27 cellular contexts compared by ENCODE assay signal in the genomic region with DNA sequence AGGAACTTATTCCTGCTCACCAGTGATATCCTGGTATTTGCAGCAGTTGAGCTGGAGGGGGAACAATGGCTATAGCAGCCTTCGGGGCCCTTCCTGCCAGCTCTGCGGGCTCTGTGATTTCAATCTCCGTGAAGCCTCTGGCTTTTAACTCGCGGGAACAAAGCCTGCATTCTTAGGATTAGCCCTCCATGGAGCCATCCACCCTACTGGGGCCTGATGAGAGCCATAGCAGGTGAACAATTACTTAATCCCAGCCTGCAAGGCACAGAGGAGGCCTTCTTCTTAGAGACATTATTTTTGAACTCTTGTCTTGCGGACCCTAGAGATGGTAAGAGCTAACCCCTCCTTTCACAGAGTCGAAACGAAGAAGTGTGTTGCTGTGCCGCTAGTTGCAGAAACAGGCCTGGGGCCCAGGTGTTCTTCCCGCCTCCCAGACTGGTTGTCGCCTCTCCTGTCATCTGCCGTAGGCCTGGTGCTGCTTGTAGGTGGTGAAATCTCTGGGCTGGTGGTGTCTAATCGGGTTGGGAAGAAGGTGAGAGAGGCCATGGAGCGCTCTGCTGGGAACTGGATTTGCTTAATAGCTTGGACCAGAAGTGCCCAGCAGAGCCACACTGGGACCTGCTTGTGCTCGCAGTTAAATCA. TPM values are rescaled to one million over a fixed set of nuclear protein-coding genes. Genes with fewer than 3 reads are reported as not detected.
DNase-seq lines count a peak whose midpoint lies in the region; ATAC-seq and TF ChIP-seq lines count a peak whose summit lies in the region.
"Had no signal": no experiment of that assay in that cellular context is flagged by ENCODE, and none has a peak within 500 bp of the region (broad histone marks: within the 10 kb centered on the region; RNA-seq: fewer than 3 reads in every experiment).

No MANE protein-coding gene starts in this region.

- peak overlapping the region; percentile 45 for H3K9ac ChIP-seq in endodermal cell (ENCODE audit: extremely low read depth, low read length, poor library complexity, severe bottlenecking)

- TF ChIP-seq CTCF in endodermal cell (conservative IDR thresholded peaks at IDR 0.05) (no peak), ovary (IDR thresholded peaks at IDR 0.05) (no peak), sigmoid colon (IDR thresholded peaks at IDR 0.05) (no peak)

- intact Hi-C loops in ovary (cut with DNase I) (no loop called here), sigmoid colon (cut with DNase I) (no loop called here)

- 47 to 58% methylated on average over 10 to 15 of the region's 15 CpGs for WGBS in endodermal cell (ENCODE audit: insufficient coverage in 1 of 2, insufficient read length in 1 of 2), 2 experiments
- WGBS in ovary, 3 donors: 76 to 79% (median 78%) methylated on average over 15 of the region's 15 CpGs
- 80 to 89% methylated on average over 15 of the region's 15 CpGs for WGBS in sigmoid colon, 2 donors

- DNase-seq in H7 (peak; percentile 57), NCI-H2227 treated with DMSO at 0.1 percent for 48 hours (lab: John Stamatoyannopoulos, UW) (peak; percentile 60), endodermal cell (peak; percentile 85), ovary (no peak), sigmoid colon (no peak)
- DNase-seq: activated CD8-positive, alpha-beta memory T cell treated with anti-CD3 and anti-CD28 coated beads, Interleukin-2, amount 50 U/mL, for 48 hours; activated effector memory CD4-positive, alpha-beta T cell treated with Interleukin-2 at 50 U/mL for 16 hours; activated naive CD8-positive, alpha-beta T cell treated with anti-CD3 and anti-CD28 coated beads, Interleukin-2, amount 50 U/mL, for 24 hours; CD4-positive, CD25-positive, alpha-beta regulatory T cell; KG1; MV-4-11; NCI-H1694 treated with DMSO at 0.1 percent for 48 hours; NCI-H345; PC-9; SIG-M5; small intestine; stimulated activated CD4-positive, alpha-beta T cell treated with anti-CD3 and anti-CD28 coated beads, Interleukin-2, amount 100 ng/mL, for 24 hours; stimulated activated naive B cell treated with anti-CD40 and anti-IgM and Interleukin-4, amounts not matched to agents 10 μg/mL and 1 μg/mL and 100 μg/mL, for 72 hours; T-helper 17 cell had no signal

- peak overlapping the region; percentile 41 for H2AFZ ChIP-seq in neuron (ENCODE audit: low read depth, low read length)
- H2AFZ ChIP-seq: PC-9 had no signal

- TF ChIP-seq POLR2A in ovary (IDR thresholded peaks at IDR 0.05): no peak
- no peak for TF ChIP-seq POLR2A in sigmoid colon (IDR thresholded peaks at IDR 0.05)

- no peak overlapping the region for H3K4me3 Mint-ChIP-seq in endodermal cell
- H3K4me3 Mint-ChIP-seq: activated naive CD8-positive, alpha-beta T cell treated with anti-CD3 and anti-CD28 coated beads, Interleukin-2, amount 50 U/mL, for 24 hours; CD4-positive, CD25-positive, alpha-beta regulatory T cell; natural killer cell treated with Interleukin-12 subunit alpha and Interleukin-12 subunit beta and Interleukin-15 and Interleukin-18, amount 100 ng/mL, for 72 hours; stimulated activated naive B cell treated with anti-CD40 and anti-IgM and Interleukin-4, amounts not matched to agents 10 μg/mL and 1 μg/mL and 100 μg/mL, for 72 hours; T-helper 17 cell had no signal

- no peaks in the 10 kb centered on the region for H3K36me3 ChIP-seq in H7 (replicated peaks; ENCODE audit: control insufficient read depth, insufficient read depth, low read length)
- H3K36me3 ChIP-seq in endodermal cell (ENCODE audit: control insufficient read depth, insufficient read depth, low read length): no peaks in the 10 kb centered on the region
- H3K36me3 ChIP-seq in neuron (ENCODE audit: insufficient read depth, low read length): no peaks in the 10 kb centered on the region
- no peaks in the 10 kb centered on the region for H3K36me3 ChIP-seq in ovary
- no peaks in the 10 kb centered on the region for H3K36me3 ChIP-seq in sigmoid colon
- H3K36me3 ChIP-seq: prostate gland, thoracic aorta, vagina had no signal

- H3K4me1 Mint-ChIP-seq in endodermal cell: peaks cover 18% of the 10 kb centered on the region
- H3K4me1 Mint-ChIP-seq: activated naive CD8-positive, alpha-beta T cell treated with anti-CD3 and anti-CD28 coated beads, Interleukin-2, amount 50 U/mL, for 24 hours had no signal

- ATAC-seq in GM19023 (IDR thresholded peaks at IDR 0.05; ENCODE audit: unreplicated experiment): no peak
- ATAC-seq: activated naive CD8-positive, alpha-beta T cell treated with anti-CD3 and anti-CD28 coated beads, Interleukin-2, amount 50 U/mL, for 24 hours; HCT116; left lobe of liver; stimulated activated naive B cell treated with anti-CD40 and anti-IgM and Interleukin-4, amounts not matched to agents 10 μg/mL and 1 μg/mL and 100 μg/mL, for 72 hours; T-helper 17 cell had no signal

- no peaks in the 10 kb centered on the region for H3K27me3 ChIP-seq in H7 (ENCODE audit: control insufficient read depth, insufficient read depth, low read length)
- H3K27me3 ChIP-seq in endodermal cell (ENCODE audit: control insufficient read depth, insufficient read depth, low read length, poor library complexity, severe bottlenecking): no peaks in the 10 kb centered on the region
- no peaks in the 10 kb centered on the region for H3K27me3 ChIP-seq in neuron (ENCODE audit: insufficient read depth, low read length)
- H3K27me3 ChIP-seq in ovary: no peaks in the 10 kb centered on the region
- no peaks in the 10 kb centered on the region for H3K27me3 ChIP-seq in sigmoid colon
- H3K27me3 ChIP-seq: vagina had no signal

- H3K27ac ChIP-seq in endodermal cell (ENCODE audit: low read depth, low read length) (peak overlapping the region; percentile 90), ovary (no peak overlapping the region), sigmoid colon (no peak overlapping the region)
- H3K27ac ChIP-seq: PC-9, prostate gland, thoracic aorta, vagina had no signal

- H3K27ac Mint-ChIP-seq in endodermal cell: peak overlapping the region; percentile 49
- H3K27ac Mint-ChIP-seq: activated naive CD8-positive, alpha-beta T cell treated with anti-CD3 and anti-CD28 coated beads, Interleukin-2, amount 50 U/mL, for 24 hours; CD4-positive, CD25-positive, alpha-beta regulatory T cell; natural killer cell treated with Interleukin-12 subunit alpha and Interleukin-12 subunit beta and Interleukin-15 and Interleukin-18, amount 100 ng/mL, for 72 hours; stimulated activated naive B cell treated with anti-CD40 and anti-IgM and Interleukin-4, amounts not matched to agents 10 μg/mL and 1 μg/mL and 100 μg/mL, for 72 hours; T-helper 17 cell had no signal

- H3K9me3 ChIP-seq in endodermal cell (ENCODE audit: control insufficient read depth, low read length) (no peaks in the 10 kb centered on the region), neuron (ENCODE audit: low read length) (peaks cover 3% of the 10 kb centered on the region), ovary (no peaks in the 10 kb centered on the region), sigmoid colon (peaks cover 0 to 3% (median 0%) of the 10 kb centered on the region in 4 donors)
- H3K9me3 ChIP-seq: prostate gland, thoracic aorta had no signal

- no peak for TF ChIP-seq EP300 in ovary (IDR thresholded peaks at IDR 0.05)
- no peak for TF ChIP-seq EP300 in sigmoid colon (IDR thresholded peaks at IDR 0.05)

- peaks cover 16% of the 10 kb centered on the region for H3K4me1 ChIP-seq in endodermal cell (ENCODE audit: control insufficient read depth, insufficient read depth, low read length)
- peaks cover 13% of the 10 kb centered on the region for H3K4me1 ChIP-seq in neuron (ENCODE audit: insufficient read depth, low read length)
- H3K4me1 ChIP-seq in ovary (ENCODE audit: insufficient read depth): no peaks in the 10 kb centered on the region
- no peaks in the 10 kb centered on the region for H3K4me1 ChIP-seq in sigmoid colon
- H3K4me1 ChIP-seq: prostate gland, vagina had no signal

- peaks cover 9% of the 10 kb centered on the region for H3K9me3 Mint-ChIP-seq in endodermal cell
- H3K9me3 Mint-ChIP-seq: activated naive CD8-positive, alpha-beta T cell treated with anti-CD3 and anti-CD28 coated beads, Interleukin-2, amount 50 U/mL, for 24 hours; natural killer cell treated with Interleukin-12 subunit alpha and Interleukin-12 subunit beta and Interleukin-15 and Interleukin-18, amount 100 ng/mL, for 72 hours had no signal

- H3K4me3 ChIP-seq in H7 (ENCODE audit: insufficient read depth, low read depth, low read length) (no peak overlapping the region), endodermal cell (ENCODE audit: low read length) (no peak overlapping the region), neuron (ENCODE audit: low read length) (no peak overlapping the region), ovary (no peak overlapping the region), sigmoid colon (no peak overlapping the region)
- H3K4me3 ChIP-seq: PC-9, prostate gland, thoracic aorta, vagina had no signal

- no peaks in the 10 kb centered on the region for H3K27me3 Mint-ChIP-seq in endodermal cell (ENCODE audit: insufficient read depth)
- H3K27me3 Mint-ChIP-seq: natural killer cell treated with Interleukin-12 subunit alpha and Interleukin-12 subunit beta and Interleukin-15 and Interleukin-18, amount 100 ng/mL, for 72 hours; stimulated activated naive B cell treated with anti-CD40 and anti-IgM and Interleukin-4, amounts not matched to agents 10 μg/mL and 1 μg/mL and 100 μg/mL, for 72 hours; T-helper 17 cell had no signal

- H3K36me3 Mint-ChIP-seq in endodermal cell (ENCODE audit: low read depth): no peaks in the 10 kb centered on the region
- H3K36me3 Mint-ChIP-seq: CD4-positive, CD25-positive, alpha-beta regulatory T cell; natural killer cell treated with Interleukin-12 subunit alpha and Interleukin-12 subunit beta and Interleukin-15 and Interleukin-18, amount 100 ng/mL, for 72 hours had no signal

RNA-seq across cellular contexts. Expression of gene GHRH, which starts 9.7 kb away (rescaled TPM):
- not detected in 2 replicates for total RNA-seq in H7 (2014; rRNA removed; shearing (Covaris generic))
- not detected for total RNA-seq in endodermal cell
- 0.78 TPM for polyA plus RNA-seq in endodermal cell (2013, experiment 1 of 2)
- polyA plus RNA-seq in endodermal cell (2013, experiment 2 of 2): not detected
- total RNA-seq in ovary: not detected
- not detected for polyA plus RNA-seq in ovary
- not detected for total RNA-seq in sigmoid colon
- not detected for polyA plus RNA-seq in sigmoid colon
- total RNA-seq: CD4-positive, CD25-positive, alpha-beta regulatory T cell; left lobe of liver; natural killer cell treated with Interleukin-12 subunit alpha and Interleukin-12 subunit beta and Interleukin-15 and Interleukin-18, amount 100 ng/mL, for 72 hours; PC-9; prostate gland; T-helper 17 cell; thoracic aorta; vagina had no signal
- polyA plus RNA-seq: CD4-positive, CD25-positive, alpha-beta regulatory T cell; small intestine had no signal

RNA-seq across cellular contexts. Expression of gene MANBAL, which starts 37.5 kb away (rescaled TPM):
- total RNA-seq in H7 (2014; rRNA removed; shearing (Covaris generic)): 22.4 and 34.6 TPM in 2 replicates
- total RNA-seq in endodermal cell: 10 to 100 TPM; 44.4 to 49.9 TPM
- 60.3 TPM for polyA plus RNA-seq in endodermal cell (2013, experiment 1 of 2)
- 61.4 TPM for polyA plus RNA-seq in endodermal cell (2013, experiment 2 of 2)
- 10 to 100 TPM; 27.1 to 66.0 (median 52.1) TPM for total RNA-seq in ovary
- 10 to 100 TPM; 73.7 to 89.2 TPM for polyA plus RNA-seq in ovary
- 10 to 100 TPM; 30.4 to 68.5 (median 58.2) TPM for total RNA-seq in sigmoid colon
- 10 to 100 TPM; 34.2 to 57.1 (median 42.0) TPM for polyA plus RNA-seq in sigmoid colon

Comparison
In these comparisons a context has a peak if more than half of its experiments do, and no peak if none do; other contexts are left out.
1. DNase-seq: peak in H7 (single experiment), NCI-H2227 treated with DMSO at 0.1 percent for 48 hours (single experiment) and endodermal cell (single experiment); none in ovary (0 of 5) and sigmoid colon (single experiment).